Comparison of ENCODE assay signal across 8 cellular contexts in the genomic region with DNA sequence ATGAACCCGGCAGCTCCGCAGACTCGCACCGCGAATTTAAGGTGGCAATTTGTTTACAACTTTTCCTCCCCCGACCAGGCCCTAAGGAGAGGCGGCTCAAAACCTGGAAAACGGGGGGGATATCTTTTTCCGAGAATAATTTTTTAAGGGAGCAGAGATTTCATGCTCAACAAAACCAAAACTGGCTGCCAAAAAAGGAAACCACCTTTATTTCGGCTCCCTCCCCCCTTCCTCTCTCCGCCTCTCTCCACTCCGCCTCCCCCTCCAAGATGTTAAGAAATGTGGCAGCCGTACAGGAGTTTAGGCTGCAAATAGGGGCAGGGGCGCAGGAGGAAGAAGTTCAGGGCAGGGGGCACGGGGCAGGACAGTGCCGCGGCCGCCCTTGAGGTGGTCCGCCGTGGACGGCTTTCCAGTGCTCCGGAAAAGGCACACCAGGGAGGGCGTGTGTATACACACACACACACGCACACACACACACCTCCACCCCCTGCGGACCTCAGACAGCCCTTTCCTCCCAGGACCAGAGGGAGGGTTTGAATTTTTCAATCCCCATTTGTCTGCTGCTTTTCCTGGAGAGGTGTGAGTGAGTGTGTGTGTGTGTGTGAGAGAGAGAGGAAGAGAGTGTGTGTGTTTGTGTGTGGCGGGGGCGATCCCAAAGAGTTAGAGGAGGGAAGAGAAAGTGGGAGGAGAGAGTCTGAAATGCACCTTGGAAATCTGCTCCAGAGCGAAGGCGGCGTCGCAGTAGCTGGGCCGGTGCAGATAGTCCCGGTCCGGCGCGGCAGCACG. TPM values are rescaled to one million over a fixed set of nuclear protein-coding genes. Genes with fewer than 3 reads are reported as not detected.
DNase-seq lines count a peak whose midpoint lies in the region; ATAC-seq and TF ChIP-seq lines count a peak whose summit lies in the region.

No MANE protein-coding gene starts in this region.

- no peak for DNase-seq in BJ (ENCODE audit: low read depth)
- peak; percentile 57 for DNase-seq in HFFc6
- DNase-seq in RPMI8226 = peak; percentile 68
- no peak for DNase-seq in right atrium auricular region (ENCODE audit: low spot score)

- H3K4me1 ChIP-seq in right atrium auricular region (peaks cover 0 to 35% of the 10 kb centered on the region in 2 donors), rectal smooth muscle tissue (ENCODE audit: control insufficient read depth, insufficient read depth, low read length) (peaks cover 11% of the 10 kb centered on the region)

- H3K27me3 Mint-ChIP-seq in HFFc6 (ENCODE audit: insufficient read depth) = peaks cover 1% of the 10 kb centered on the region; the same call in 1 of the 2 replicates

- H3K4me3 Mint-ChIP-seq in HFFc6 = peak overlapping the region; percentile 94

- H3K9me3 ChIP-seq in right atrium auricular region = no peaks in the 10 kb centered on the region

- no peak for TF ChIP-seq CTCF in BJ (IDR thresholded peaks at IDR 0.05; ENCODE audit: insufficient read depth, low read depth, low read length)
- TF ChIP-seq CTCF in HFFc6 (IDR thresholded peaks at IDR 0.05) = no peak
- no peak for TF ChIP-seq CTCF in right atrium auricular region (IDR thresholded peaks at IDR 0.05)

- peak overlapping the region; percentile 73 for H3K4me3 ChIP-seq in BJ (ENCODE audit: low read depth, low read length)
- peak overlapping the region; percentile 84 to 86 for H3K4me3 ChIP-seq in right atrium auricular region
- peak overlapping the region; percentile 81 for H3K4me3 ChIP-seq in rectal smooth muscle tissue (ENCODE audit: low read length)

- H3K27ac Mint-ChIP-seq in HFFc6 = peak overlapping the region; percentile 70

- CTCF ChIA-PET in BJ (lab: Yijun Ruan, JAX) = interaction anchor here (0.8 to 1.1 kb wide), 2 partner anchors 44 to 710 kb away, joined by 3 read pairs; no protein-coding TSS in a partner anchor

- peak overlapping the region; percentile 65 for H3K9ac ChIP-seq in rectal smooth muscle tissue (ENCODE audit: low read length)

- H3K27me3 ChIP-seq in BJ (ENCODE audit: control insufficient read depth, insufficient read depth, low read length) = no peaks in the 10 kb centered on the region
- H3K27me3 ChIP-seq in right atrium auricular region = no peaks in the 10 kb centered on the region
- H3K27me3 ChIP-seq in rectal smooth muscle tissue (ENCODE audit: control insufficient read depth, insufficient read depth, low read length) = no peaks in the 10 kb centered on the region

- no peaks in the 10 kb centered on the region for H3K36me3 Mint-ChIP-seq in HFFc6 (ENCODE audit: low read depth)

- H3K4me1 Mint-ChIP-seq in HFFc6 (ENCODE audit: low read depth) = peaks cover 29% of the 10 kb centered on the region

- ATAC-seq in HG03196 (IDR thresholded peaks at IDR 0.05; ENCODE audit: unreplicated experiment) (no peak), GM19328 (IDR thresholded peaks at IDR 0.05; ENCODE audit: unreplicated experiment) (no peak)

- H3K27ac ChIP-seq in angular gyrus (ENCODE audit: low read depth, low read length) (peak overlapping the region; percentile 90), right atrium auricular region (peak overlapping the region; percentile 93 to 94), rectal smooth muscle tissue (ENCODE audit: low read depth, low read length) (peak overlapping the region; percentile 72)

- POLR2A ChIA-PET in BJ (lab: Charles Lee) = no interaction called here

- H3K36me3 ChIP-seq in BJ (ENCODE audit: control insufficient read depth, insufficient read depth, low read length) (no peaks in the 10 kb centered on the region), right atrium auricular region (no peaks in the 10 kb centered on the region), rectal smooth muscle tissue (ENCODE audit: control insufficient read depth, insufficient read depth, low read length) (no peaks in the 10 kb centered on the region)

- H3K9me3 Mint-ChIP-seq in HFFc6 = no peaks in the 10 kb centered on the region

RNA-seq across cellular contexts. Expression of a gene that starts 9.1 kb away (rescaled TPM):
- polyA plus RNA-seq in BJ (2011; rRNA removed) = 1.5 and 2.8 TPM in 2 replicates
- 6.1 and 6.5 TPM in 2 replicates for polyA minus RNA-seq in BJ (2011; rRNA and poly(A)+ RNA removed)
- 1 to 10 TPM; 6.6 to 9.3 (median 7.0) TPM for total RNA-seq in HFFc6 (2021; fragmentation: NEBNext Ultra II Directional; extraction: Animal tissue kit (Norgen Biotek cat#: 25700))
- total RNA-seq in right atrium auricular region = 1 to 10 TPM; 5.4 to 6.3 TPM

Comparison
In these comparisons a context has a peak if more than half of its experiments do, and no peak if none do; other contexts are left out.
1. DNase-seq: peak in HFFc6 (single experiment) and RPMI8226 (single experiment); none in BJ (single experiment) and right atrium auricular region (single experiment).
2. Peak in every context shown above with its lines, with median percentiles within 50 percentile points of each other: H3K4me3 ChIP-seq and H3K27ac ChIP-seq.